ENCODE assay signal across 8 cellular contexts in the genomic region with DNA sequence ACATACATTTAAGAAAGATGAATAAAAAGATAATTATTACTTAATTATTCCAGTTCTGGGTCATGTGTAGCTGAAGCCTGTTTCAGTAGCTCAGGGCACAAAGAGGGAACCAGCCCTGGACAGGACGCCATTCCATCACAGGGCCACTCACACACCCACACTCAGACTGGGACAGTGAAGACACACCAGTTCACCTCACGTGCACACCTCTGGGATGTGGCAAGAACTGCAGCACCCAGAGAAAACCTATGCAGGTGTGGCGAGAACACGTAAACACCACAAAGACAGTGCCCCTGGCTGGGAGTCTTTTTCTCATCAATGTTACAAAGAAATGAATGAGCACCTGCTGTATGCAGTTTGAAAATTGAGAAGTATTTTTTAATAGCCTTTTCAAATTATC. TPM values are rescaled to one million over a fixed set of nuclear protein-coding genes. Genes with fewer than 3 reads are reported as not detected.
DNase-seq lines count a peak whose midpoint lies in the region; ATAC-seq and TF ChIP-seq lines count a peak whose summit lies in the region.

No MANE protein-coding gene starts in this region.

- intact Hi-C loops in activated CD4-positive, alpha-beta memory T cell treated with anti-CD3 and anti-CD28 coated beads for 36 hours (cut with micrococcal nuclease): no loop called here

- peaks cover 20 to 65% (median 46%) of the 10 kb centered on the region in 11 experiments; a peak in 18 of 22 replicates for H4K20me1 ChIP-seq in BLaER1 treated with 17β-estradiol and CSF1 and Interleukin-3, amounts not matched to agents 10 nM and 100 nM

- CTCF ChIA-PET in activated CD4-positive, alpha-beta memory T cell treated with anti-CD3 and anti-CD28 coated beads for 36 hours (lab: Charles Lee): interaction anchor here (0.6 to 1.6 kb wide), 5 partner anchors 12 to 156 kb away, joined by 3 to 6 read pairs (median 3); no protein-coding TSS in a partner anchor

- H3K4me2 ChIP-seq in BLaER1 treated with 17β-estradiol and CSF1 and Interleukin-3, amounts not matched to agents 10 nM and 100 nM: peak overlapping the region; percentile 72 to 96 (median 87)

- H3K36me3 ChIP-seq in BLaER1 treated with 17β-estradiol and CSF1 and Interleukin-3, amounts not matched to agents 10 nM and 100 nM: peaks cover 33 to 51% (median 42%) of the 10 kb centered on the region in 11 experiments
- H3K36me3 ChIP-seq in tibial nerve: peaks cover 0 to 27% (median 0%) of the 10 kb centered on the region in 3 donors

- H3K27ac Mint-ChIP-seq in activated CD4-positive, alpha-beta memory T cell treated with anti-CD3 and anti-CD28 coated beads for 36 hours: peak overlapping the region; percentile 98
- H3K27ac Mint-ChIP-seq in glutamatergic neuron (ENCODE audit: unreplicated experiment): peak overlapping the region; percentile 52

- H3K4me3 Mint-ChIP-seq in activated CD4-positive, alpha-beta memory T cell treated with anti-CD3 and anti-CD28 coated beads for 36 hours: peak overlapping the region; percentile 93
- peak overlapping the region; percentile 94 for H3K4me3 Mint-ChIP-seq in glutamatergic neuron (ENCODE audit: unreplicated experiment)

- TF ChIP-seq POLR2A in tibial nerve (IDR thresholded peaks at IDR 0.05): no peak

- peaks cover 64% of the 10 kb centered on the region for H3K4me1 Mint-ChIP-seq in activated CD4-positive, alpha-beta memory T cell treated with anti-CD3 and anti-CD28 coated beads for 36 hours (ENCODE audit: low read depth)
- H3K4me1 Mint-ChIP-seq in glutamatergic neuron (ENCODE audit: low read depth, unreplicated experiment): peaks cover 27% of the 10 kb centered on the region

- DNase-seq in HFF-Myc (ENCODE audit: extremely low read depth, low read depth) (no peak), glutamatergic neuron (no peak), tibial nerve (ENCODE audit: low spot score in 2 of 2) (no peak)
- peak; percentile 73 for DNase-seq in activated CD4-positive, alpha-beta memory T cell treated with anti-CD3 and anti-CD28 coated beads for 36 hours

- no peaks in the 10 kb centered on the region for H3K9me3 Mint-ChIP-seq in activated CD4-positive, alpha-beta memory T cell treated with anti-CD3 and anti-CD28 coated beads for 36 hours
- peaks cover 18% of the 10 kb centered on the region for H3K9me3 Mint-ChIP-seq in glutamatergic neuron (ENCODE audit: unreplicated experiment)

- H3K27me3 ChIP-seq in BLaER1 treated with 17β-estradiol and CSF1 and Interleukin-3, amounts not matched to agents 10 nM and 100 nM: no peaks in the 10 kb centered on the region
- H3K27me3 ChIP-seq in tibial nerve: no peaks in the 10 kb centered on the region

- H3K4me1 ChIP-seq in BLaER1 treated with 17β-estradiol and CSF1 and Interleukin-3, amounts not matched to agents 10 nM and 100 nM: peaks cover 54 to 72% (median 65%) of the 10 kb centered on the region in 10 experiments
- peaks cover 0 to 70% (median 32%) of the 10 kb centered on the region in 4 donors for H3K4me1 ChIP-seq in tibial nerve

- no peak for ATAC-seq in GM21381 (IDR thresholded peaks at IDR 0.05; ENCODE audit: unreplicated experiment)
- ATAC-seq in GM21390 (IDR thresholded peaks at IDR 0.05; ENCODE audit: unreplicated experiment): no peak
- no peak for ATAC-seq in HG03135 (IDR thresholded peaks at IDR 0.05; ENCODE audit: unreplicated experiment)

- peak overlapping the region in 9 of 11 experiments; percentile 81 to 96 (median 91); a peak in 12 of 22 replicates for H3K27ac ChIP-seq in BLaER1 treated with 17β-estradiol and CSF1 and Interleukin-3, amounts not matched to agents 10 nM and 100 nM
- H3K27ac ChIP-seq in tibial nerve: peak overlapping the region; percentile 99

- H3K27me3 Mint-ChIP-seq in activated CD4-positive, alpha-beta memory T cell treated with anti-CD3 and anti-CD28 coated beads for 36 hours: no peaks in the 10 kb centered on the region
- H3K27me3 Mint-ChIP-seq in glutamatergic neuron (ENCODE audit: unreplicated experiment): peaks cover 6% of the 10 kb centered on the region

- H3K9ac ChIP-seq in BLaER1 treated with 17β-estradiol and CSF1 and Interleukin-3, amounts not matched to agents 10 nM and 100 nM: peak overlapping the region; percentile 86 to 95 (median 93)

- H3K36me3 Mint-ChIP-seq in activated CD4-positive, alpha-beta memory T cell treated with anti-CD3 and anti-CD28 coated beads for 36 hours: peaks cover 39% of the 10 kb centered on the region
- peaks cover 4% of the 10 kb centered on the region for H3K36me3 Mint-ChIP-seq in glutamatergic neuron (ENCODE audit: unreplicated experiment)

- TF ChIP-seq CTCF in HFF-Myc (IDR thresholded peaks at IDR 0.05; ENCODE audit: low read depth, low read length, missing control alignments) (no peak), glutamatergic neuron (IDR thresholded peaks at IDR 0.05; ENCODE audit: partially characterized antibody, unreplicated experiment) (no peak), tibial nerve (IDR thresholded peaks at IDR 0.05) (no peak)

- H3K4me3 ChIP-seq in BLaER1 treated with 17β-estradiol and CSF1 and Interleukin-3, amounts not matched to agents 10 nM and 100 nM: peak overlapping the region; percentile 75 to 95 (median 84)
- peak overlapping the region; percentile 90 for H3K4me3 ChIP-seq in HFF-Myc (replicated peaks; ENCODE audit: low read depth, low read length)
- H3K4me3 ChIP-seq in tibial nerve: no peak overlapping the region

- POLR2A ChIA-PET in activated CD4-positive, alpha-beta memory T cell treated with anti-CD3 and anti-CD28 coated beads for 36 hours (lab: Charles Lee): interaction anchor here (1.1 to 1.2 kb wide), 2 partner anchors 9 to 14 kb away, joined by 5 to 6 read pairs; no protein-coding TSS in a partner anchor

- no peak for TF ChIP-seq EP300 in tibial nerve (IDR thresholded peaks at IDR 0.05)

- H3K9me3 ChIP-seq in BLaER1 treated with 17β-estradiol and CSF1 and Interleukin-3, amounts not matched to agents 10 nM and 100 nM (replicated peaks in 1 of 11): no peaks in the 10 kb centered on the region
- no peaks in the 10 kb centered on the region for H3K9me3 ChIP-seq in tibial nerve

- 67 to 84% methylated on average over 4 of the region's 4 CpGs for WGBS in tibial nerve, 2 donors

RNA-seq across cellular contexts. Expression of gene IDI1, which starts 1.6 kb away (rescaled TPM):
- 10 to 100 TPM; 83.1 to 83.8 TPM for total RNA-seq in activated CD4-positive, alpha-beta memory T cell treated with anti-CD3 and anti-CD28 coated beads for 36 hours
- total RNA-seq in glutamatergic neuron (ENCODE audit: unreplicated experiment) (103 TPM), tibial nerve (10 to 100 TPM; 25.5 to 41.0 (median 33.4) TPM)

RNA-seq across cellular contexts. Expression of gene WDR37, which starts 5.6 kb away (rescaled TPM):
- 10 to 100 TPM; 18.1 to 19.4 TPM for total RNA-seq in activated CD4-positive, alpha-beta memory T cell treated with anti-CD3 and anti-CD28 coated beads for 36 hours
- total RNA-seq in glutamatergic neuron (ENCODE audit: unreplicated experiment): 27.8 TPM
- total RNA-seq in tibial nerve: 10 to 100 TPM in 3 of 4 donors, 1 to 10 TPM in 1; 9.6 to 14.4 (median 12.9) TPM

RNA-seq across cellular contexts. Expression of gene IDI2, which starts 24.9 kb away (rescaled TPM):
- total RNA-seq in activated CD4-positive, alpha-beta memory T cell treated with anti-CD3 and anti-CD28 coated beads for 36 hours: not detected
- total RNA-seq in glutamatergic neuron (ENCODE audit: unreplicated experiment): not detected
- total RNA-seq in tibial nerve: under 1 TPM in 1 of 4 donors, not detected in 3; 0.30 TPM

Comparison
In these comparisons a context has a peak if more than half of its experiments do, and no peak if none do; other contexts are left out.
1. H3K4me3 ChIP-seq: peak in BLaER1 treated with 17β-estradiol and CSF1 and Interleukin-3, amounts not matched to agents 10 nM and 100 nM (10 of 10) and HFF-Myc (single experiment); none in tibial nerve (0 of 4).